Comparison of ENCODE assay signal across 17 cellular contexts in genomic region chr14:34449819-34450541, GRCh38.
"Had no signal": no experiment of that assay in that cellular context is flagged by ENCODE, and none has a peak within 500 bp of the region (broad histone marks: within the 10 kb centered on the region; RNA-seq: fewer than 3 reads in every experiment).

No MANE protein-coding gene starts in this region.

- FAIRE-seq: colon, kidney, urothelium cell line had no signal

- H3K4me3 ChIP-seq: cardiac muscle cell, gastrocnemius medialis, skin epidermis, stomach, thoracic aorta had no signal

- H3K9ac ChIP-seq: parathyroid adenoma had no signal

- H3K27me3 ChIP-seq: cardiac muscle cell, gastrocnemius medialis, stomach had no signal

- H2AFZ ChIP-seq: parathyroid adenoma had no signal

- H3K4me1 ChIP-seq: parathyroid adenoma had no signal

- DNase-seq: activated B cell treated with CpG ODN at 0.5 μM for 24 hours; activated CD4-positive, alpha-beta T cell treated with anti-CD3 and anti-CD28 coated beads, Interleukin-2, amount 10 ng/mL, durations not matched to agents 24 days and 14 days; activated CD8-positive, alpha-beta memory T cell treated with anti-CD3 and anti-CD28 coated beads for 24 hours; activated naive CD4-positive, alpha-beta T cell treated with anti-CD3 and anti-CD28 coated beads, Interleukin-2, amount 10 ng/mL, durations not matched to agents 7 days and 5 days; effector CD4-positive, alpha-beta T cell; gastrocnemius medialis; kidney; mesendoderm; stimulated activated CD4-positive, alpha-beta T cell treated with anti-CD3 and anti-CD28 coated beads, Interleukin-4, amount 100 ng/mL, for 4 hours; stomach had no signal

- H3K9me3 ChIP-seq: gastrocnemius medialis, stomach, thoracic aorta had no signal

- H3K27ac ChIP-seq: cardiac muscle cell, gastrocnemius medialis, parathyroid adenoma, skin epidermis, stomach, thoracic aorta had no signal

- H3K36me3 ChIP-seq: thoracic aorta had no signal

- ATAC-seq: activated T-helper 17 cell treated with anti-CD3 and anti-CD28 coated beads, Interleukin-2, amount 50 U/mL, for 72 hours; gastrocnemius medialis had no signal
